ENCODE assay signal across 9 cellular contexts in the genomic region with DNA sequence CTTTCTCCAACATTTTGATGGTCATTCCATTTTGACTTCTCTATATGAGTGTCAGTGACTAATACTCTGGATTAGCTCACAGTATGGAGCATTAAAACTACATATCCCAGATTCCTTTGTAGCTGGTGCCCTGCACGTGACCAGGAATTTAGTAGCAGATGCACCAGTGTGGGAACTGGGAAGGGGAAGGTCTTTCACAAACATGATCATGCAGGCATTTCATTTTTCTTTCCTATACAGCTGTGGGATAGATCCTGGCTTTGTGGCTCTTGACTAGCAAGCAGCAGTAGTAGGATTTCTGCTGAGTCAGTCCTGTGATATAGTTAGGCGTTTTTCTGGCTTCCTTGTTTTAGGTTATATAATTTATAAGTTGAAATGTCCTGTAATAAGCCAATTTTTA.
DNase-seq lines count a peak whose midpoint lies in the region; ATAC-seq and TF ChIP-seq lines count a peak whose summit lies in the region.
"Had no signal": no experiment of that assay in that cellular context is flagged by ENCODE, and none has a peak within 500 bp of the region (broad histone marks: within the 10 kb centered on the region; RNA-seq: fewer than 3 reads in every experiment).

No MANE protein-coding gene starts in this region.

- H3K9me3 Mint-ChIP-seq in neural progenitor cell (no peaks in the 10 kb centered on the region), T-cell (peaks cover 2 to 24% (median 18%) of the 10 kb centered on the region in 3 donors)

- H3K36me3 Mint-ChIP-seq in neural progenitor cell (peaks cover under 1% of the 10 kb centered on the region), T-cell (no peaks in the 10 kb centered on the region)

- no peaks in the 10 kb centered on the region for H3K79me2 ChIP-seq in neural progenitor cell (ENCODE audit: low read depth)

- H3K4me3 ChIP-seq in choroid plexus epithelial cell (ENCODE audit: low read depth, low read length) (no peak overlapping the region), neural progenitor cell (no peak overlapping the region)

- H3K4me2 ChIP-seq in neural progenitor cell, result no peak overlapping the region

- H4K20me1 ChIP-seq in neural progenitor cell (ENCODE audit: low read depth), result no peaks in the 10 kb centered on the region

- H2AFZ ChIP-seq in neural progenitor cell (replicated peaks), result peak overlapping the region; percentile 68

- no peak for TF ChIP-seq CTCF in choroid plexus epithelial cell (conservative IDR thresholded peaks at IDR 0.05; ENCODE audit: low read depth, low read length)
- TF ChIP-seq CTCF in neural progenitor cell (IDR thresholded peaks at IDR 0.05), result no peak

- no peaks in the 10 kb centered on the region for H3K27me3 ChIP-seq in neural progenitor cell

- H3K9ac ChIP-seq in neural progenitor cell, result no peak overlapping the region

- H3K27ac Mint-ChIP-seq in neural progenitor cell, result no peak overlapping the region
- no peak overlapping the region for H3K27ac Mint-ChIP-seq in T-cell
- H3K27ac Mint-ChIP-seq: activated CD8-positive, alpha-beta T cell treated with anti-CD3 and anti-CD28 coated beads for 36 hours had no signal

- no peak overlapping the region for H3K4me3 Mint-ChIP-seq in neural progenitor cell
- H3K4me3 Mint-ChIP-seq in T-cell, result no peak overlapping the region
- H3K4me3 Mint-ChIP-seq: activated CD8-positive, alpha-beta T cell treated with anti-CD3 and anti-CD28 coated beads for 36 hours; central memory CD8-positive, alpha-beta T cell had no signal

- ATAC-seq in T-cell (replicated peaks in 1 of 4), result no peak
- ATAC-seq: activated CD8-positive, alpha-beta T cell treated with anti-CD3 and anti-CD28 coated beads for 36 hours had no signal

- H3K4me1 Mint-ChIP-seq in neural progenitor cell, result peaks cover 2% of the 10 kb centered on the region
- no peaks in the 10 kb centered on the region for H3K4me1 Mint-ChIP-seq in T-cell
- H3K4me1 Mint-ChIP-seq: central memory CD8-positive, alpha-beta T cell had no signal

- H3K9me3 ChIP-seq in neural progenitor cell (ENCODE audit: low read depth), result no peaks in the 10 kb centered on the region

- no peaks in the 10 kb centered on the region for H3K36me3 ChIP-seq in neural progenitor cell

- H3K27me3 Mint-ChIP-seq in neural progenitor cell (ENCODE audit: insufficient read depth, low read depth) (no peaks in the 10 kb centered on the region), T-cell (no peaks in the 10 kb centered on the region)
- H3K27me3 Mint-ChIP-seq: activated CD8-positive, alpha-beta T cell treated with anti-CD3 and anti-CD28 coated beads for 36 hours; central memory CD8-positive, alpha-beta T cell had no signal

- DNase-seq in ELF-1 (ENCODE audit: low read depth, low spot score) (peak; percentile 3), NCI-H226 (peak; percentile 75), choroid plexus epithelial cell (ENCODE audit: low read depth) (peak; percentile 74), neural progenitor cell (ENCODE audit: low spot score) (peak; percentile 7), T-cell (no peak), T-helper 9 cell (no peak), retina (no peak)
- DNase-seq: activated CD8-positive, alpha-beta T cell treated with anti-CD3 and anti-CD28 coated beads for 36 hours had no signal

- CTCF ChIA-PET in T-cell (lab: Charles Lee), result no interaction called here

- no peak overlapping the region for H3K27ac ChIP-seq in neural progenitor cell

- no peaks in the 10 kb centered on the region for H3K4me1 ChIP-seq in neural progenitor cell

- H3F3A ChIP-seq in neural progenitor cell (ENCODE audit: low read depth), result no peaks in the 10 kb centered on the region

- POLR2A ChIA-PET in T-cell (lab: Charles Lee), result no interaction called here

Comparison
In these comparisons a context has a peak if more than half of its experiments do, and no peak if none do; other contexts are left out.
1. DNase-seq: peak in ELF-1 (single experiment), NCI-H226 (single experiment), choroid plexus epithelial cell (single experiment) and neural progenitor cell (single experiment); none in T-cell (0 of 34), T-helper 9 cell (single experiment) and retina (single experiment).